17 cellular contexts compared by ENCODE assay signal in the genomic region with DNA sequence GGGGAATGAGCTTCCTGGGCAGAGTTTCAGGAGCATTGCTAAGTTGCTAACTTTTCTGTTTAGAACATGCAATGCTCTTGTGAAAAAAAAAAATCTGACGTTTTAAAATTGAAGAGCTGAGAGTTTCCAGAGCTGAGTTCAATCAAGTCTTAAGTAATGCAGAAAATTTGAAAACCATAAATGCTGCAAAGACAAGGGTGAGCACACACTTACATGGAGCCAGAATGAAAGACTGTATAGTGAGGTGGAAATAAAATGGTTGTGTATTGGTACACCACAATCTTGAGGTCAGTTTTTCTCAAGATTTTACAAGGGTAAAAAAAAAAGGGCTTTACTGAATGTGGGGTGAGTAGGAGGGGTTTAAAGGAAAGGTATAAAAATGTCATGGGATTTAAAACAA.
DNase-seq lines count a peak whose midpoint lies in the region; ATAC-seq and TF ChIP-seq lines count a peak whose summit lies in the region.
"Had no signal": no experiment of that assay in that cellular context is flagged by ENCODE, and none has a peak within 500 bp of the region (broad histone marks: within the 10 kb centered on the region; RNA-seq: fewer than 3 reads in every experiment).

No MANE protein-coding gene starts in this region.

- no peak overlapping the region for H2AFZ ChIP-seq in smooth muscle cell (ENCODE audit: low read depth)
- H2AFZ ChIP-seq: GM23338 had no signal

- no peak for TF ChIP-seq CTCF in GM12865 (IDR thresholded peaks at IDR 0.05; ENCODE audit: insufficient read depth, low read depth, low read length, missing control alignments)
- no peak for TF ChIP-seq CTCF in coronary artery (IDR thresholded peaks at IDR 0.05)
- no peak for TF ChIP-seq CTCF in smooth muscle cell (IDR thresholded peaks at IDR 0.05; ENCODE audit: borderline replicate concordance, insufficient read depth, poor library complexity, severe bottlenecking)

- no peaks in the 10 kb centered on the region for H4K20me1 ChIP-seq in smooth muscle cell (ENCODE audit: low read depth)
- H4K20me1 ChIP-seq: BLaER1 had no signal

- H3K4me3 ChIP-seq in GM12865 (ENCODE audit: low read depth, low read length), result no peak overlapping the region
- H3K4me3 ChIP-seq in coronary artery, result no peak overlapping the region
- no peak overlapping the region for H3K4me3 ChIP-seq in smooth muscle cell
- H3K4me3 ChIP-seq: BLaER1, GM23338 had no signal

- no peak overlapping the region for H3K4me2 ChIP-seq in smooth muscle cell
- H3K4me2 ChIP-seq: BLaER1, GM23338 had no signal

- no peaks in the 10 kb centered on the region for H3K4me1 ChIP-seq in smooth muscle cell (ENCODE audit: low read depth)
- H3K4me1 ChIP-seq: BLaER1 had no signal

- no peaks in the 10 kb centered on the region for H3F3A ChIP-seq in smooth muscle cell (ENCODE audit: low read depth)

- DNase-seq in GM12865 (ENCODE audit: low read depth) (peak; percentile 37), astrocyte of the hippocampus (ENCODE audit: low read depth, low spot score) (peak; percentile 4), caudate nucleus (lab: John Stamatoyannopoulos, UW) (no peak), coronary artery (ENCODE audit: low spot score) (no peak), hippocampal formation (lab: John Stamatoyannopoulos, UW) (no peak), smooth muscle cell (lab: John Stamatoyannopoulos, UW; ENCODE audit: unreplicated experiment) (no peak)
- DNase-seq: 8988T; CD4-positive, alpha-beta memory T cell; DMS153; DMS79 treated with DMSO at 0.1 percent for 48 hours; EL; HCEC 1CT; Karpas-422 had no signal

- H3K9ac ChIP-seq in smooth muscle cell (ENCODE audit: low read depth), result no peak overlapping the region
- H3K9ac ChIP-seq: BLaER1 had no signal

- ATAC-seq in HG02885 (IDR thresholded peaks at IDR 0.05; ENCODE audit: poor library complexity, unreplicated experiment) (peak; percentile 46), HG03558 (IDR thresholded peaks at IDR 0.05; ENCODE audit: extremely low read depth, unreplicated experiment) (peak; percentile 69)
- ATAC-seq: GM23338 had no signal

- H3K79me2 ChIP-seq in smooth muscle cell (ENCODE audit: low read depth), result no peaks in the 10 kb centered on the region

- H3K9me3 ChIP-seq in smooth muscle cell (replicated peaks; ENCODE audit: low read depth), result no peaks in the 10 kb centered on the region
- H3K9me3 ChIP-seq: BLaER1 had no signal

- 12% methylated on average over 1 of the region's 1 CpG for WGBS in smooth muscle cell (ENCODE audit: low lambda C conversion rate)

- H3K27ac ChIP-seq in caudate nucleus (ENCODE audit: low read depth, low read length), result no peak overlapping the region
- no peak overlapping the region for H3K27ac ChIP-seq in coronary artery
- H3K27ac ChIP-seq in smooth muscle cell (ENCODE audit: low read depth), result no peak overlapping the region
- H3K27ac ChIP-seq: BLaER1 had no signal

- H3K36me3 ChIP-seq in smooth muscle cell (ENCODE audit: low read depth), result no peaks in the 10 kb centered on the region
- H3K36me3 ChIP-seq: BLaER1 had no signal

- H3K27me3 ChIP-seq in smooth muscle cell (ENCODE audit: low read depth), result no peaks in the 10 kb centered on the region
- H3K27me3 ChIP-seq: BLaER1 had no signal

Comparison
In these comparisons a context has a peak if more than half of its experiments do, and no peak if none do; other contexts are left out.
1. DNase-seq: peak in GM12865 (single experiment) and astrocyte of the hippocampus (single experiment); none in caudate nucleus (0 of 61), coronary artery (single experiment), hippocampal formation (0 of 2) and smooth muscle cell (single experiment).